In the genomic region with DNA sequence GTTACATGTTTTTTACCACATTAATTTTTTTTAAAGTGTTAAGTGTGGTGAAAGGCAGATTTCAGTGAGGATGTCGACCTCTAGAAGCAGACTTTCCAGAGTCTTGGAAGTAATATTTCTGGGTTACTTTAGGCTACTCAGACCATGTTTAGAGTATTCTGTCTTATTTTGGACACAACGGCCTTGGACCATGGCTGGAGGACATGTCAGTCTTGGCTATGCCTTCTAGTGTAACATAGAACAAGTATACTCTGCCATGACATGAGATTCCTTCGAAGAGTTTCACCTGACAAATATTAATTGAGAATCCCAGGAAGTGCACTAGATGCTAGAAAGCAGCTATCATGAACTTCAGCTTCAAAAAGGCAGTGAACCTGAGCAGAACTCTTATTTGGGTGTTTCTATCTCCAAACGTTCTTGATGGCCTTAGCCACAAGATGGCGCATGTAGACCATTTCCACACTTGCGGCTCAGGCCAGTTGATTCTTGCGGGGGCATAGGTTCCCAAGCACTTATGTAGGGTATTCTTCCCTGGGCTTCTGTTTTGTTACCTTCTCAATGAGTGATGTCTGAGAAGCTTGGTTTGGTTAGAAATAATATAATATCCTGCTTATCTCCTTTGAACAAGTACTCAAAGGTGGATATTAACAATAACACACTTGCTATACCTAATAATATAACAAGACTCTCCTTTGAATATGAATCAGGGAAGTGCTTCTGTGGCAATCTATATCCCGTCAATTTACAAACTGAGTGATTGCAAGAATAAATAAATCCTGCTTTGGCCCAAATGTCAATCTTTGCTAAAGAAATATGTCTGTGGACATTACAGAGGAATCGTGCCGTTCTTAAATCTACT, we compare ENCODE assay signal across 8 cellular contexts.
A peak's percentile ranks its signal among the peaks of the same experiment; 100 is the strongest.
DNase-seq lines count a peak whose midpoint lies in the region; ATAC-seq and TF ChIP-seq lines count a peak whose summit lies in the region.

No MANE protein-coding gene starts in this region.

- no peak overlapping the region for H3K27ac Mint-ChIP-seq in activated T-helper 17 cell treated with anti-CD3 and anti-CD28 coated beads, Interleukin-2, amount 50 U/mL, for 72 hours

- H3K4me3 ChIP-seq in gastroesophageal sphincter (no peak overlapping the region), parathyroid adenoma (ENCODE audit: low read depth, low read length) (no peak overlapping the region)

- no peak overlapping the region for H3K4me3 Mint-ChIP-seq in activated T-helper 17 cell treated with anti-CD3 and anti-CD28 coated beads, Interleukin-2, amount 50 U/mL, for 72 hours

- peak; percentile 60 for DNase-seq in DMS79 (lab: John Stamatoyannopoulos, UW)
- DNase-seq in HUDEP-2 (lab: John Stamatoyannopoulos, UW; ENCODE audit: unreplicated experiment in 76 of 76): peak in 49 of 76 experiments; percentile 2 to 53 (median 24)
- peak; percentile 83 for DNase-seq in OCI-M1 (lab: John Stamatoyannopoulos, UW)
- DNase-seq in ureter (ENCODE audit: low spot score): peak; percentile 55

- 29 to 34% methylated on average over 8 to 10 of the region's 10 CpGs for WGBS in gastroesophageal sphincter (ENCODE audit: low coverage in 1 of 2), 2 donors

- no peaks in the 10 kb centered on the region for H3K4me1 Mint-ChIP-seq in activated T-helper 17 cell treated with anti-CD3 and anti-CD28 coated beads, Interleukin-2, amount 50 U/mL, for 72 hours

- H3K27me3 Mint-ChIP-seq in activated T-helper 17 cell treated with anti-CD3 and anti-CD28 coated beads, Interleukin-2, amount 50 U/mL, for 72 hours: no peaks in the 10 kb centered on the region

- H3K9me3 ChIP-seq in gastroesophageal sphincter (no peaks in the 10 kb centered on the region), parathyroid adenoma (ENCODE audit: control insufficient read depth, low read length) (no peaks in the 10 kb centered on the region)

- peak overlapping the region in 1 of 4 donors; percentile 55 for H3K27ac ChIP-seq in gastroesophageal sphincter
- H3K27ac ChIP-seq in parathyroid adenoma: no peak overlapping the region

- no peak for TF ChIP-seq EP300 in gastroesophageal sphincter (IDR thresholded peaks at IDR 0.05)

- H3K36me3 Mint-ChIP-seq in activated T-helper 17 cell treated with anti-CD3 and anti-CD28 coated beads, Interleukin-2, amount 50 U/mL, for 72 hours (ENCODE audit: low read depth): no peaks in the 10 kb centered on the region

- no peak for TF ChIP-seq POLR2A in gastroesophageal sphincter (IDR thresholded peaks at IDR 0.05)

- H3K4me2 ChIP-seq in parathyroid adenoma (ENCODE audit: low read length): no peak overlapping the region

- H3K27me3 ChIP-seq in gastroesophageal sphincter (no peaks in the 10 kb centered on the region), parathyroid adenoma (ENCODE audit: control insufficient read depth, insufficient read depth, low read length) (no peaks in the 10 kb centered on the region)

- ATAC-seq in GM21447 (IDR thresholded peaks at IDR 0.05; ENCODE audit: unreplicated experiment) (peak; percentile 93), gastroesophageal sphincter (peak; percentile 52)
- peak; percentile 47 for ATAC-seq in activated T-helper 17 cell treated with anti-CD3 and anti-CD28 coated beads, Interleukin-2, amount 50 U/mL, for 72 hours (replicated peaks)

- peak overlapping the region; percentile 23 for H2AFZ ChIP-seq in parathyroid adenoma

- H3K9ac ChIP-seq in parathyroid adenoma: no peak overlapping the region

- H3K79me2 ChIP-seq in parathyroid adenoma: no peaks in the 10 kb centered on the region

- H3K4me1 ChIP-seq in gastroesophageal sphincter (peaks cover 0 to 28% (median 10%) of the 10 kb centered on the region in 3 donors), parathyroid adenoma (no peaks in the 10 kb centered on the region)

- TF ChIP-seq CTCF in gastroesophageal sphincter (IDR thresholded peaks at IDR 0.05) (peak; percentile 54 to 80 (median 66)), parathyroid adenoma (IDR thresholded peaks at IDR 0.05) (peak; percentile 84)

- H3K36me3 ChIP-seq in gastroesophageal sphincter: no peaks in the 10 kb centered on the region
- no peaks in the 10 kb centered on the region for H3K36me3 ChIP-seq in parathyroid adenoma (ENCODE audit: control insufficient read depth, insufficient read depth, low read length)

- H3K9me3 Mint-ChIP-seq in activated T-helper 17 cell treated with anti-CD3 and anti-CD28 coated beads, Interleukin-2, amount 50 U/mL, for 72 hours: no peaks in the 10 kb centered on the region

Comparison
In these comparisons a context has a peak if more than half of its experiments do, and no peak if none do; other contexts are left out.
1. DNase-seq: peak in every context shown above with its lines; median percentile 83 in OCI-M1; 60 in DMS79; 55 in ureter; 24 in HUDEP-2.